ENCODE assay signal across 29 cellular contexts in genomic region chr19:46221152-46221551, GRCh38. TPM values are rescaled to one million over a fixed set of nuclear protein-coding genes. Genes with fewer than 3 reads are reported as not detected.
DNase-seq lines count a peak whose midpoint lies in the region; ATAC-seq, FAIRE-seq and TF ChIP-seq lines count a peak whose summit lies in the region.
"Had no signal": no experiment of that assay in that cellular context is flagged by ENCODE, and none has a peak within 500 bp of the region (broad histone marks: within the 10 kb centered on the region; RNA-seq: fewer than 3 reads in every experiment).

No MANE protein-coding gene starts in this region.

- BruUV-seq in PC-9 (replicated peaks; lab: Mats Ljungman, UMichigan), result no TSS peak

- peaks cover 43% of the 10 kb centered on the region for H3F3A ChIP-seq in PC-9 (ENCODE audit: insufficient read depth, low read depth)
- H3F3A ChIP-seq in SK-N-SH (replicated peaks; ENCODE audit: insufficient read depth), result peaks cover 4% of the 10 kb centered on the region

- H3K9me2 ChIP-seq in PC-9 (ENCODE audit: insufficient read depth) (no peaks in the 10 kb centered on the region), SK-N-SH (no peaks in the 10 kb centered on the region)

- H3K79me2 ChIP-seq in PC-9 (ENCODE audit: low read depth), result no peaks in the 10 kb centered on the region
- H3K79me2 ChIP-seq in SK-N-SH (ENCODE audit: insufficient read depth), result no peaks in the 10 kb centered on the region

- no peaks in the 10 kb centered on the region for H3K36me3 ChIP-seq in PC-9 (ENCODE audit: low read depth)
- no peaks in the 10 kb centered on the region for H3K36me3 ChIP-seq in RWPE2 (ENCODE audit: low read depth)
- no peaks in the 10 kb centered on the region for H3K36me3 ChIP-seq in adrenal gland (replicated peaks in 1 of 2)
- no peaks in the 10 kb centered on the region for H3K36me3 ChIP-seq in SK-N-SH (replicated peaks in 1 of 2; ENCODE audit: control insufficient read depth in 1 of 2, insufficient read depth in 2 of 2, low read length in 1 of 2)
- H3K36me3 ChIP-seq: BLaER1 treated with 17β-estradiol and CSF1 and Interleukin-3, amounts not matched to agents 10 nM and 100 nM had no signal

- H4K20me1 ChIP-seq in PC-9 (ENCODE audit: insufficient read depth) (no peaks in the 10 kb centered on the region), SK-N-SH (ENCODE audit: insufficient read depth) (0 out of 2 replicates have a peak, but pooled peaks cover 8% of the 10 kb centered on the region)

- intact Hi-C loops in PC-9 (cut with micrococcal nuclease; ENCODE audit: unreplicated experiment), result no loop called here
- intact Hi-C loops in adrenal gland (cut with DNase I), result no loop called here

- FAIRE-seq in A549 (lab: Jason Lieb, UNC), result no peak
- FAIRE-seq: A204.1, GM12878, GM12892, GM18507, GM19239 had no signal

- DNase-seq in A549 (ENCODE audit: low read depth in 1 of 2, low spot score in 1 of 2) (no peak), PC-9 (no peak), RWPE2 (ENCODE audit: low spot score) (no peak), adrenal gland (no peak), COLO829 (ENCODE audit: low spot score) (no peak), SK-N-SH (no peak), H4 (ENCODE audit: low spot score) (no peak)
- DNase-seq: 8988T; AML-193; CD4-positive, alpha-beta T cell; CD8-positive, alpha-beta T cell; COR-L47; DMS 273 treated with DMSO at 0.1 percent for 48 hours; DMS153; DMS53; DND-41; GDM1 had no signal

- TF ChIP-seq RAD21 in A549 (conservative IDR thresholded peaks at IDR 0.05 in 1 of 2, IDR thresholded peaks at IDR 0.05 in 1 of 2) (peak in 1 of 2 experiments; percentile 25; a peak in 1 of 5 replicates), SK-N-SH (IDR thresholded peaks at IDR 0.05; ENCODE audit: low read length) (no peak)

- 55% methylated on average over 2 of the region's 2 CpGs for WGBS in A549 (ENCODE audit: missing lambda C conversion rate)
- 33 to 85% (median 65%) methylated on average over 1 to 2 of the region's 2 CpGs for WGBS in adrenal gland, 4 donors
- 22% methylated on average over 2 of the region's 2 CpGs for WGBS in SK-N-SH (ENCODE audit: low lambda C conversion rate)

- TF ChIP-seq CTCF in A549 (IDR thresholded peaks at IDR 0.05), result no peak
- no peak for TF ChIP-seq CTCF in PC-9 (conservative IDR thresholded peaks at IDR 0.05)
- TF ChIP-seq CTCF in RWPE2 (IDR thresholded peaks at IDR 0.05; ENCODE audit: poor library complexity, severe bottlenecking), result no peak
- TF ChIP-seq CTCF in adrenal gland (IDR thresholded peaks at IDR 0.05), result no peak
- TF ChIP-seq CTCF in SK-N-SH (IDR thresholded peaks at IDR 0.05), result no peak

- no peak overlapping the region for H3K9ac ChIP-seq in SK-N-SH
- H3K9ac ChIP-seq: BLaER1 treated with 17β-estradiol and CSF1 and Interleukin-3, amounts not matched to agents 10 nM and 100 nM had no signal

- no peak for TF ChIP-seq EP300 in A549 (IDR thresholded peaks at IDR 0.05)
- TF ChIP-seq EP300 in SK-N-SH (IDR thresholded peaks at IDR 0.05; ENCODE audit: borderline replicate concordance in 1 of 2, low read depth in 1 of 2, low read length in 1 of 2), result no peak

- no peak for ATAC-seq in A549
- ATAC-seq in RWPE2 (ENCODE audit: low read depth), result no peak
- ATAC-seq in GM18907 (IDR thresholded peaks at IDR 0.05; ENCODE audit: unreplicated experiment), result no peak
- ATAC-seq: CD8-positive, alpha-beta T cell; GM12878 had no signal

- POLR2A ChIA-PET in A549 (lab: Yijun Ruan, JAX) (interaction anchor here (1.5 to 2.2 kb wide), 3 partner anchors 10 to 27 kb away, joined by 4 to 7 read pairs (median 6); no protein-coding TSS in a partner anchor), PC-9 (lab: Charles Lee; ENCODE audit: unreplicated experiment) (no interaction called here), SK-N-SH (lab: Yijun Ruan, JAX) (no interaction called here)

- TF ChIP-seq POLR2A in A549 (IDR thresholded peaks at IDR 0.05; ENCODE audit: low read length) (no peak), adrenal gland (IDR thresholded peaks at IDR 0.05) (no peak)

- H3K27ac ChIP-seq in A549 (peak overlapping the region; percentile 79 to 86), PC-9 (peak overlapping the region; percentile 84), RWPE2 (ENCODE audit: poor library complexity, severe bottlenecking) (peak overlapping the region; percentile 61), adrenal gland (peak overlapping the region in 3 of 5 donors; percentile 73 to 93 (median 80)), SK-N-SH (ENCODE audit: low read depth in 2 of 2, low read length in 1 of 2) (no peak overlapping the region)
- H3K27ac ChIP-seq: BLaER1 treated with 17β-estradiol and CSF1 and Interleukin-3, amounts not matched to agents 10 nM and 100 nM; C4-2B had no signal

- H3K4me1 ChIP-seq in A549, result peaks cover 62% of the 10 kb centered on the region
- H3K4me1 ChIP-seq in PC-9 (replicated peaks; ENCODE audit: insufficient read depth), result peaks cover 56% of the 10 kb centered on the region
- H3K4me1 ChIP-seq in RWPE2 (ENCODE audit: insufficient read depth, poor library complexity, severe bottlenecking), result peaks cover 27% of the 10 kb centered on the region
- peaks cover 16 to 18% of the 10 kb centered on the region in 2 donors for H3K4me1 ChIP-seq in adrenal gland (replicated peaks in 1 of 2)
- no peaks in the 10 kb centered on the region for H3K4me1 ChIP-seq in SK-N-SH (ENCODE audit: control insufficient read depth in 1 of 2, insufficient read depth in 2 of 2, low read depth in 1 of 2, low read length in 1 of 2)
- H3K4me1 ChIP-seq: BLaER1 treated with 17β-estradiol and CSF1 and Interleukin-3, amounts not matched to agents 10 nM and 100 nM had no signal

- no peaks in the 10 kb centered on the region for H3K9me3 ChIP-seq in A549
- no peaks in the 10 kb centered on the region for H3K9me3 ChIP-seq in PC-9 (ENCODE audit: insufficient read depth, low read depth)
- no peaks in the 10 kb centered on the region for H3K9me3 ChIP-seq in RWPE2 (ENCODE audit: severe bottlenecking)
- no peaks in the 10 kb centered on the region for H3K9me3 ChIP-seq in adrenal gland (replicated peaks in 1 of 3)
- no peaks in the 10 kb centered on the region for H3K9me3 ChIP-seq in SK-N-SH

- CTCF ChIA-PET in A549 (lab: Yijun Ruan, JAX), result interaction anchor here (0.8 to 7.0 kb wide), 16 partner anchors 8 to 213 kb away, joined by 3 to 80 read pairs (median 5); no protein-coding TSS in a partner anchor
- CTCF ChIA-PET in PC-9 (lab: Charles Lee), result no interaction called here
- CTCF ChIA-PET in SK-N-SH (lab: Yijun Ruan, JAX), result interaction anchor here (1.1 to 1.3 kb wide), 3 partner anchors 19 to 193 kb away, joined by 3 to 5 read pairs (median 4); no protein-coding TSS in a partner anchor

- H3K4me2 ChIP-seq in A549 (peak overlapping the region; percentile 73), PC-9 (peak overlapping the region; percentile 66), SK-N-SH (no peak overlapping the region)
- H3K4me2 ChIP-seq: BLaER1 treated with 17β-estradiol and CSF1 and Interleukin-3, amounts not matched to agents 10 nM and 100 nM had no signal

- H3K27me3 ChIP-seq in PC-9 (ENCODE audit: insufficient read depth, low read depth), result no peaks in the 10 kb centered on the region
- H3K27me3 ChIP-seq in RWPE2 (ENCODE audit: insufficient read depth, poor library complexity, severe bottlenecking), result no peaks in the 10 kb centered on the region
- no peaks in the 10 kb centered on the region for H3K27me3 ChIP-seq in adrenal gland
- H3K27me3 ChIP-seq in SK-N-SH (ENCODE audit: insufficient read depth), result peaks cover 28% of the 10 kb centered on the region; the same call in 1 of the 2 replicates

- no peak overlapping the region for H3K4me3 ChIP-seq in A549
- no peak overlapping the region for H3K4me3 ChIP-seq in PC-9
- H3K4me3 ChIP-seq in RWPE2 (ENCODE audit: severe bottlenecking), result no peak overlapping the region
- no peak overlapping the region for H3K4me3 ChIP-seq in adrenal gland
- no peak overlapping the region for H3K4me3 ChIP-seq in SK-N-SH (ENCODE audit: low read depth in 2 of 2, low read length in 1 of 2)
- H3K4me3 ChIP-seq: BLaER1 treated with 17β-estradiol and CSF1 and Interleukin-3, amounts not matched to agents 10 nM and 100 nM; GM12878 had no signal

- no peak overlapping the region for H2AFZ ChIP-seq in PC-9
- H2AFZ ChIP-seq in SK-N-SH (ENCODE audit: low read depth), result no peak overlapping the region

TF ChIP-seq in A549, 52 proteins besides CTCF, POLR2A, EP300 and RAD21 (continues in another document):
- TF ChIP-seq FOXS1 (CRISPR knock-in tag; IDR thresholded peaks at IDR 0.05) (no peak), EHF (CRISPR knock-in tag; IDR thresholded peaks at IDR 0.05) (no peak), JUNB (IDR thresholded peaks at IDR 0.05) (no peak), MAFK (IDR thresholded peaks at IDR 0.05; ENCODE audit: partially characterized antibody) (no peak), TP53 (CRISPR knock-in tag; IDR thresholded peaks at IDR 0.05) (no peak), SREBF2 (IDR thresholded peaks at IDR 0.05) (no peak), NPAS2 (CRISPR knock-in tag; IDR thresholded peaks at IDR 0.05; ENCODE audit: borderline replicate concordance) (no peak)

TF ChIP-seq in SK-N-SH, 30 proteins besides CTCF, POLR2A, EP300 and RAD21 (continues in another document):
- TF ChIP-seq TAF1 (IDR thresholded peaks at IDR 0.05; ENCODE audit: borderline replicate concordance, low read depth, low read length), result no peak
- no peak for TF ChIP-seq FOXM1 (IDR thresholded peaks at IDR 0.05; ENCODE audit: low read depth)
- TF ChIP-seq, protein P1, sequence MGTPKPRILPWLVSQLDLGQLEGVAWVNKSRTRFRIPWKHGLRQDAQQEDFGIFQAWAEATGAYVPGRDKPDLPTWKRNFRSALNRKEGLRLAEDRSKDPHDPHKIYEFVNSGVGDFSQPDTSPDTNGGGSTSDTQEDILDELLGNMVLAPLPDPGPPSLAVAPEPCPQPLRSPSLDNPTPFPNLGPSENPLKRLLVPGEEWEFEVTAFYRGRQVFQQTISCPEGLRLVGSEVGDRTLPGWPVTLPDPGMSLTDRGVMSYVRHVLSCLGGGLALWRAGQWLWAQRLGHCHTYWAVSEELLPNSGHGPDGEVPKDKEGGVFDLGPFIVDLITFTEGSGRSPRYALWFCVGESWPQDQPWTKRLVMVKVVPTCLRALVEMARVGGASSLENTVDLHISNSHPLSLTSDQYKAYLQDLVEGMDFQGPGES (IDR thresholded peaks at IDR 0.05; ENCODE audit: low read depth, low read length), result no peak
- no peak for TF ChIP-seq RCOR1 (IDR thresholded peaks at IDR 0.05; ENCODE audit: low read length)
- TF ChIP-seq ELF1 (IDR thresholded peaks at IDR 0.05), result no peak
- TF ChIP-seq MEF2A (IDR thresholded peaks at IDR 0.05; ENCODE audit: borderline replicate concordance, low read depth), result no peak

RNA-seq across cellular contexts. Expression of gene IGFL1, which starts 8.4 kb away (rescaled TPM):
- polyA plus RNA-seq in A549 (2011; rRNA removed), result 0.70 and 0.88 TPM in 2 replicates
- polyA plus RNA-seq in A549 (2012; cell fraction: cytosol; rRNA removed), result 0.97 and 0.98 TPM in 2 replicates
- 1.4 TPM in 2 replicates for polyA plus RNA-seq in A549 (2012; cell fraction: nucleus; rRNA removed)
- 1.0 to 1.9 TPM (median 1.1 TPM) in 3 replicates for polyA plus RNA-seq in A549 (2017; fragmentation: RNase III; extraction: RNeasy Plus Mini Kit Qiagen cat#74134 plus additional on column Dnase treatment)
- 0.88 and 1.6 TPM in 2 replicates for polyA minus RNA-seq in A549 (2011; rRNA and poly(A)+ RNA removed)
- total RNA-seq in PC-9 (2021), result 2.6 and 3.7 TPM in 2 replicates
- not detected for total RNA-seq in adrenal gland
- polyA plus RNA-seq in adrenal gland, result not detected
- polyA plus RNA-seq in SK-N-SH (2012; rRNA removed), result not detected in 2 replicates
- not detected in 2 replicates for polyA plus RNA-seq in SK-N-SH (2012; cell fraction: cytosol; rRNA removed)
- polyA plus RNA-seq in SK-N-SH (2012; cell fraction: nucleus; rRNA removed), result 0.10 TPM in 1 of 2 replicates, not detected in the other
- total RNA-seq in H4 (2014; rRNA removed; shearing (Covaris generic)), result not detected in 2 replicates
- total RNA-seq: B cell; CD4-positive, alpha-beta T cell; CD8-positive, alpha-beta T cell; Daoy; G401; GM12878 had no signal
- polyA plus RNA-seq: BJ, GM12878 had no signal

Comparison
In these comparisons a context has a peak if more than half of its experiments do, and no peak if none do; other contexts are left out.
1. H3K27ac ChIP-seq: peak in A549 (2 of 2), PC-9 (single experiment), RWPE2 (single experiment) and adrenal gland (3 of 5); none in SK-N-SH (0 of 2).